ENCODE assay signal across 8 cellular contexts in the genomic region with DNA sequence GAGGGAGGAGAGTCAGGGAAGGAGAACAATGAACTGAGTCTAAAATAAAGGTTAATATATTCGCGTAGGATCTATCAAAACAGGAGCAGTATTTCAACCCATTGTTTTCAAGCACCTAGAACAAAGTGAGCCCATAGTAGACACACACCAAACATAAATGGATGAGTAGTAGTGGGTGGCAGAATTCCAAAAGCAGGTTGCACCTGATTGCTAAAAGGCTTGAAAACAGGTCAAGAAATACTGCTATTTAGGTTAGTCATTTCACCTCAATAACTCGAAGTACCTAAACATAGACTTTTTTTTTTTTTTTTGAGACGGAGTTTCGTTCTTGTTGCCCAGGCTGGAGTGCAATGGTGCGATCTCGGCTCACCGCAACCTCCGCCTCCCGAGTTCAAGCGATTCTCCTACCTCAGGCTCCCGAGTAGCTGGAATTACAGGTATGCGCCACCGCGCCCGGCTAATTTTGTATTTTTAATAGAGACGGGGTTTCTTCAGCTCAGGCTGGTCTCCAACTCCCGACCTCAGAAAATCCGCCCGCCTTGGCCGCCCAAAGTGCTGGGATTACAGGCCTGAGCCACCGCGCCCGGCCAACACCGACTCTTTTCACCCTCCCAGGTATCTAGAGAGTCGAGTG. TPM values are rescaled to one million over a fixed set of nuclear protein-coding genes. Genes with fewer than 3 reads are reported as not detected.
A peak's percentile ranks its signal among the peaks of the same experiment; 100 is the strongest.
DNase-seq lines count a peak whose midpoint lies in the region; ATAC-seq and TF ChIP-seq lines count a peak whose summit lies in the region.

No MANE protein-coding gene starts in this region.

- H3K27me3 ChIP-seq in CD4-positive, alpha-beta T cell (ENCODE audit: control insufficient read depth, insufficient read depth, low read length): no peaks in the 10 kb centered on the region
- no peaks in the 10 kb centered on the region for H3K27me3 ChIP-seq in MG63

- peak overlapping the region; percentile 93 for H3K27ac Mint-ChIP-seq in CD4-positive, alpha-beta T cell
- peak overlapping the region; percentile 92 to 99 (median 96) for H3K27ac Mint-ChIP-seq in naive B cell

- peak overlapping the region; percentile 57 for H3K4me3 ChIP-seq in MG63

- no peaks in the 10 kb centered on the region for H3K9me3 Mint-ChIP-seq in CD4-positive, alpha-beta T cell
- H3K9me3 Mint-ChIP-seq in naive B cell: peaks cover 0 to 4% (median 0%) of the 10 kb centered on the region in 7 donors

- H3K4me1 Mint-ChIP-seq in CD4-positive, alpha-beta T cell (ENCODE audit: low read depth): peaks cover 33% of the 10 kb centered on the region
- peaks cover 19 to 25% (median 23%) of the 10 kb centered on the region in 3 donors for H3K4me1 Mint-ChIP-seq in naive B cell

- intact Hi-C loops in CD4-positive, alpha-beta T cell (cut with DNase I, micrococcal nuclease): loop anchor here (2.0 to 10.0 kb wide), 6 partner anchors 65 to 817 kb away; partner anchors contain the start of genes ANO10 (in 1 of the 2), POMGNT2 (in 1 of the 2) and TCAIM (in 1 of the 2)

- DNase-seq in CD4-positive, alpha-beta T cell: no peak
- no peak for DNase-seq in MG63
- DNase-seq in naive B cell: no peak
- DNase-seq in EL: no peak
- no peak for DNase-seq in RKO (ENCODE audit: low spot score)

- no peaks in the 10 kb centered on the region for H3K27me3 Mint-ChIP-seq in CD4-positive, alpha-beta T cell
- no peaks in the 10 kb centered on the region for H3K27me3 Mint-ChIP-seq in naive B cell

- TF ChIP-seq CTCF in CD4-positive, alpha-beta T cell (IDR thresholded peaks at IDR 0.05): no peak

- H3K9me3 ChIP-seq in CD4-positive, alpha-beta T cell (ENCODE audit: control insufficient read depth, low read length): no peaks in the 10 kb centered on the region
- no peaks in the 10 kb centered on the region for H3K9me3 ChIP-seq in MG63

- no peaks in the 10 kb centered on the region for H3K36me3 ChIP-seq in MG63

- H3K4me3 Mint-ChIP-seq in CD4-positive, alpha-beta T cell: peak overlapping the region; percentile 96
- H3K4me3 Mint-ChIP-seq in naive B cell: peak overlapping the region; percentile 90 to 96 (median 94)

- peaks cover 8% of the 10 kb centered on the region for H3K36me3 Mint-ChIP-seq in CD4-positive, alpha-beta T cell (ENCODE audit: low read depth)
- H3K36me3 Mint-ChIP-seq in naive B cell: no peaks in the 10 kb centered on the region

- ATAC-seq in CD4-positive, alpha-beta T cell (ENCODE audit: poor library complexity): no peak
- no peak for ATAC-seq in naive B cell (ENCODE audit: low read depth in 2 of 2)
- ATAC-seq in GM19455 (IDR thresholded peaks at IDR 0.05; ENCODE audit: unreplicated experiment): no peak
- no peak for ATAC-seq in GM19463 (IDR thresholded peaks at IDR 0.05; ENCODE audit: unreplicated experiment)

- POLR2A ChIA-PET in CD4-positive, alpha-beta T cell (lab: Charles Lee): interaction anchor here (0.7 to 1.9 kb wide), 5 partner anchors 17 to 144 kb away, joined by 3 to 12 read pairs (median 5); partner anchors contain the start of gene ANO10

- CTCF ChIA-PET in CD4-positive, alpha-beta T cell (lab: Charles Lee): no interaction called here

- H3K27ac ChIP-seq in CD4-positive, alpha-beta T cell (ENCODE audit: low read depth, low read length): peak overlapping the region; percentile 67
- H3K27ac ChIP-seq in cingulate gyrus (ENCODE audit: low read depth, low read length): peak overlapping the region; percentile 73

RNA-seq across cellular contexts. Expression of gene ABHD5, which starts 0.9 kb away (rescaled TPM):
- 1 to 10 TPM; 6.4 to 9.3 TPM for total RNA-seq in CD4-positive, alpha-beta T cell
- 15.3 and 20.9 TPM in 2 replicates for total RNA-seq in MG63 (2014; rRNA removed; shearing (Covaris generic); ENCODE audit: low replicate concordance)
- 10 to 100 TPM in 1 of 6 donors, 1 to 10 TPM in 5; 2.9 to 11.4 (median 5.8) TPM for polyA plus RNA-seq in naive B cell (ENCODE audit: low read depth in 6 of 6)
